8 cellular contexts compared by ENCODE assay signal in the genomic region with DNA sequence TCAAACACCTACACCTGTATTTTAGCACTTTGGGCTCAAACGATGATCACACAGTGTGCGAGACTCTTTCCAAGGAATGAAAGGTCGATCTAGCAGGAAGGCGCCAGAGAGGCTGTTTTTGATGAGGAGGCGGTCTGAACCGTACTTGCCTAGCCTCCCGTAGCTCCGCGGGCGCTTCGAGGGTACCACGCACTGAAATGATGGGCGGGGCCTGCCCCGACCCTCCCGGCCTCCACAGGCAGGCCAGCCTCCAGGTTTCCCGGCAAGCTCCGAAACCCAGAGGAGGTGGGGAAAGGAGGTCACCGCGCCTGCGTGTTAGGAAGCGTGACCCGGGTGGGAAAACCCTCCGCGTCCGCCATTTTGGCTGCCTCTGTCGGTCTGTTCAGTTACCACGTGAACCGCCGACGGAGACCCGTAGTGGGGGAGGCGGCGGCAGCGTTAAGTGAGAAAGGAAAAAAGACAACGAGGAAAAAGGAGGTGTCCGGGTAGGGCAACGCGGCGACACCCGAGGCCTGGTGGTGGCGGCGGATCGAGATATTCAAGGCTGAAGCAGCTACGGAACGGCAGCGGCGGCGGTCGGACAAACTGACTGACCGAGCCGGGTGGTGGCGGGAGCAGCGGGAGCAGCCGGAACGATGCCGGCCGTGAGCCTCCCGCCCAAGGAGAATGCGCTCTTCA. TPM values are rescaled to one million over a fixed set of nuclear protein-coding genes. Genes with fewer than 3 reads are reported as not detected.
DNase-seq lines count a peak whose midpoint lies in the region; ATAC-seq and TF ChIP-seq lines count a peak whose summit lies in the region.

Gene NAA15 (plus strand): TSS at position 363 of the 678 bp plus-strand sequence. CDS start 273 bp downstream, at position 636.

- ATAC-seq in HG02885 (IDR thresholded peaks at IDR 0.05; ENCODE audit: poor library complexity, unreplicated experiment) (peak; percentile 86), T-helper 17 cell (peak; percentile 92)

- no peaks in the 10 kb centered on the region for H3K27me3 Mint-ChIP-seq in T-helper 17 cell

- TF ChIP-seq POLR2A in GM15510 (IDR thresholded peaks at IDR 0.05; ENCODE audit: borderline replicate concordance, extremely low read depth, insufficient read length) (peak; percentile 54), prostate gland (IDR thresholded peaks at IDR 0.05) (peak; percentile 88)

- under 1% methylated on average over 58 of the region's 59 CpGs for WGBS in prostate gland
- WGBS in urinary bladder, result under 1% methylated on average over 59 of the region's 59 CpGs

- H3K9me3 ChIP-seq in T-helper 17 cell (ENCODE audit: control insufficient read depth, low read length, poor library complexity, severe bottlenecking) (no peaks in the 10 kb centered on the region), left ventricle myocardium inferior (replicated peaks) (peaks cover 4% of the 10 kb centered on the region), prostate gland (no peaks in the 10 kb centered on the region)

- H3K27ac Mint-ChIP-seq in T-helper 17 cell, result peak within 1 kb of the TSS; percentile 99

- no peaks in the 10 kb centered on the region for H3K36me3 ChIP-seq in left ventricle myocardium inferior
- H3K36me3 ChIP-seq in prostate gland, result no peaks in the 10 kb centered on the region
- H3K36me3 ChIP-seq in urinary bladder (ENCODE audit: insufficient read depth), result no peaks in the 10 kb centered on the region

- H3K36me3 Mint-ChIP-seq in T-helper 17 cell (ENCODE audit: low read depth), result peaks cover 3% of the 10 kb centered on the region

- DNase-seq in NCI-H1694 treated with DMSO at 0.1 percent for 48 hours (lab: John Stamatoyannopoulos, UW), result peak; percentile 95
- DNase-seq in T-helper 17 cell, result peak; percentile 95 to 97 (median 95)
- peak; percentile 86 to 99 (median 95) for DNase-seq in amygdala (lab: John Stamatoyannopoulos, UW)
- peak; percentile 98 for DNase-seq in left ventricle myocardium inferior
- peak; percentile 96 for DNase-seq in prostate gland (ENCODE audit: low spot score)

- no peaks in the 10 kb centered on the region for H3K27me3 ChIP-seq in left ventricle myocardium inferior (ENCODE audit: low read depth)
- no peaks in the 10 kb centered on the region for H3K27me3 ChIP-seq in prostate gland (replicated peaks; ENCODE audit: insufficient read depth)

- intact Hi-C loops in left ventricle myocardium inferior (cut with micrococcal nuclease), result no loop called here
- intact Hi-C loops in prostate gland (cut with DNase I), result loop anchor here (5.0 to 10.0 kb wide), 2 partner anchors 151 to 254 kb away; partner anchors contain the start of genes RAB33B and SETD7

- H3K27ac ChIP-seq in left ventricle myocardium inferior (replicated peaks) (peak within 1 kb of the TSS; percentile 97), prostate gland (peak within 1 kb of the TSS; percentile 81 to 89), urinary bladder (ENCODE audit: low read depth) (peak within 1 kb of the TSS; percentile 85)

- H3K4me3 ChIP-seq in left ventricle myocardium inferior (peak within 1 kb of the TSS; percentile 82), prostate gland (peak within 1 kb of the TSS; percentile 92 to 93), urinary bladder (ENCODE audit: low read depth, low read length) (peak within 1 kb of the TSS; percentile 85)

- TF ChIP-seq CTCF in left ventricle myocardium inferior (IDR thresholded peaks at IDR 0.05; ENCODE audit: borderline replicate concordance), result no peak
- peak in 2 of 4 experiments; percentile 8 to 11 for TF ChIP-seq CTCF in prostate gland (IDR thresholded peaks at IDR 0.05)

- H3K4me3 Mint-ChIP-seq in T-helper 17 cell, result peak within 1 kb of the TSS; percentile 100

- peaks cover 26% of the 10 kb centered on the region for H3K4me1 Mint-ChIP-seq in T-helper 17 cell

- H3K4me1 ChIP-seq in left ventricle myocardium inferior (peaks cover 64% of the 10 kb centered on the region), prostate gland (replicated peaks) (peaks cover 5% of the 10 kb centered on the region), urinary bladder (ENCODE audit: insufficient read depth) (no peaks in the 10 kb centered on the region)

RNA-seq across cellular contexts. Expression of gene NAA15, which starts in this region (rescaled TPM):
- total RNA-seq in T-helper 17 cell (10 to 100 TPM; 55.2 to 62.1 TPM), left ventricle myocardium inferior (33.1 TPM), prostate gland (10 to 100 TPM; 19.3 to 22.9 TPM), urinary bladder (54.0 TPM)
- 12.0 TPM for polyA plus RNA-seq in urinary bladder

Comparison
In these comparisons a context has a peak if more than half of its experiments do, and no peak if none do; other contexts are left out.
1. Peak in every context shown above with its lines: DNase-seq, ATAC-seq, H3K4me3 ChIP-seq and H3K27ac ChIP-seq.